ENCODE assay signal across 1 cellular context in the genomic region with DNA sequence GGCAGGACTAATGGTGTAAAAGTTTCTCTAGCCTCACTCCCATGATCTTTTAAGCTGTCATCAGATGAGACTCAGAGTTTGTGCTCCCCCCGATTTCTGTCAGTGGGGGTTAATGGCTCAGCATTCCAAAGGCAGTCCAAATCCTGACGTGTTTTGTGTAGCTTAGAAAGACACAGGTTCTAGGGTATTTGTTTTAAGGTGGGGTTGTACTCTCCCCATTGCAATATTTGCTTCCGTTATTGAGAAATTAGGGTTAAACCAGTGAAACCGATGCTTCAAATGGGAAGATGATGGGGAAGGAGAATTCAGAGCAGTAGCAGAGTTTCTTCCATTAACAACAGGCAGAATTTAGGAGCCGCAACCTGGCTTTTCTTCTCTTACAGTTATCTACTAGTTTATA.
TF ChIP-seq lines count a peak whose summit lies in the region.

No MANE protein-coding gene starts in this region.

TF ChIP-seq in HEK293T, 16 proteins besides CTCF, POLR2A, EP300 and RAD21 (continued from another document):
- TF ChIP-seq FOXK2 (IDR thresholded peaks at IDR 0.05) (no peak), FOXA1 (IDR thresholded peaks at IDR 0.05) (no peak), SUZ12 (IDR thresholded peaks at IDR 0.05) (no peak), LEF1 (IDR thresholded peaks at IDR 0.05; ENCODE audit: borderline replicate concordance) (no peak), TARDBP (IDR thresholded peaks at IDR 0.05) (no peak), ELF4 (IDR thresholded peaks at IDR 0.05) (no peak), FOXM1 (IDR thresholded peaks at IDR 0.05; ENCODE audit: borderline replicate concordance) (no peak), ARNT (IDR thresholded peaks at IDR 0.05) (no peak), NFRKB (IDR thresholded peaks at IDR 0.05) (no peak), PKNOX1 (IDR thresholded peaks at IDR 0.05) (no peak)
